ENCODE assay signal across 8 cellular contexts in genomic region chr22:29306175-29306829, GRCh38. TPM values are rescaled to one million over a fixed set of nuclear protein-coding genes. Genes with fewer than 3 reads are reported as not detected.
DNase-seq lines count a peak whose midpoint lies in the region; ATAC-seq and TF ChIP-seq lines count a peak whose summit lies in the region.

TSS of gene GAS2L1 (plus strand) at chr22:29306650. CDS start at chr22:29308106, 1,456 bp downstream.

- 0 to 1% (median 0%) methylated on average over 19 to 40 of the region's 40 CpGs for WGBS in heart left ventricle, 4 donors

- no peaks in the 10 kb centered on the region for H3K9me3 ChIP-seq in Caco-2
- no peaks in the 10 kb centered on the region for H3K9me3 ChIP-seq in heart left ventricle

- H3K36me3 Mint-ChIP-seq in Caco-2 (ENCODE audit: insufficient read depth, unreplicated experiment) (peaks cover 24% of the 10 kb centered on the region), osteocyte (ENCODE audit: unreplicated experiment) (peaks cover 2% of the 10 kb centered on the region)

- no peaks in the 10 kb centered on the region for H3K9me3 Mint-ChIP-seq in Caco-2 (ENCODE audit: unreplicated experiment)
- no peaks in the 10 kb centered on the region for H3K9me3 Mint-ChIP-seq in osteocyte (ENCODE audit: unreplicated experiment)

- H3K4me3 Mint-ChIP-seq in Caco-2 (ENCODE audit: unreplicated experiment) (peak within 1 kb of the TSS; percentile 90), osteocyte (ENCODE audit: unreplicated experiment) (peak within 1 kb of the TSS; percentile 84)

- H3K4me3 ChIP-seq in Caco-2 (ENCODE audit: low read depth, low read length) (peak within 1 kb of the TSS; percentile 82), heart left ventricle (peak within 1 kb of the TSS; percentile 63 to 98 (median 85))

- peak; percentile 73 to 78 for TF ChIP-seq CTCF in Caco-2 (IDR thresholded peaks at IDR 0.05; ENCODE audit: insufficient read depth in 1 of 2, low read depth in 1 of 2, low read length in 1 of 2, severe bottlenecking in 1 of 2, unreplicated experiment in 1 of 2)
- peak; percentile 65 to 89 (median 78) for TF ChIP-seq CTCF in heart left ventricle (IDR thresholded peaks at IDR 0.05)
- peak; percentile 65 for TF ChIP-seq CTCF in osteocyte (IDR thresholded peaks at IDR 0.05)

- H3K27me3 ChIP-seq in Caco-2 (replicated peaks; ENCODE audit: control insufficient read depth, insufficient read depth, low read length) (no peaks in the 10 kb centered on the region), heart left ventricle (no peaks in the 10 kb centered on the region)

- POLR2A ChIA-PET in Caco-2 (lab: Charles Lee) = interaction anchor here (0.5 to 0.7 kb wide), 2 partner anchors 9 to 488 kb away, joined by 3 read pairs; partner anchors contain the start of gene RASL10A

- H3K36me3 ChIP-seq in Caco-2 (ENCODE audit: control insufficient read depth, insufficient read depth, low read length) = 0 out of 2 replicates have a peak, but pooled peaks cover 1% of the 10 kb centered on the region
- H3K36me3 ChIP-seq in heart left ventricle = peaks cover 0 to 3% (median 0%) of the 10 kb centered on the region in 9 donors

- H3K4me1 Mint-ChIP-seq in Caco-2 (ENCODE audit: low read depth, unreplicated experiment) = no peaks in the 10 kb centered on the region
- H3K4me1 Mint-ChIP-seq in osteocyte (ENCODE audit: unreplicated experiment) = peaks cover 57% of the 10 kb centered on the region

- H3K27ac Mint-ChIP-seq in Caco-2 (ENCODE audit: unreplicated experiment) (peak within 1 kb of the TSS; percentile 79), osteocyte (ENCODE audit: unreplicated experiment) (peak within 1 kb of the TSS; percentile 85)

- intact Hi-C loops in Caco-2 (cut with micrococcal nuclease; ENCODE audit: unreplicated experiment) (loop anchor here (10.0 kb wide), 1 partner anchor 218 kb away; no protein-coding TSS in a partner anchor), heart left ventricle (cut with DNase I) (loop anchor here in 9 of 10 donors (1.0 to 5.0 kb wide), 10 partner anchors 36 to 1016 kb away; partner anchors contain the start of genes EWSR1 (in 3 of the 9) and RHBDD3 (in 1 of the 9))

- BruUV-seq in Caco-2 (replicated peaks; lab: Mats Ljungman, UMichigan) = no TSS peak

- peak; percentile 66 to 80 (median 68) for ATAC-seq in heart left ventricle
- ATAC-seq in HG03521 (IDR thresholded peaks at IDR 0.05; ENCODE audit: unreplicated experiment) = no peak
- ATAC-seq in GM18511 (IDR thresholded peaks at IDR 0.05; ENCODE audit: unreplicated experiment) = no peak

- H3K27ac ChIP-seq in heart left ventricle = peak within 1 kb of the TSS; percentile 86 to 95 (median 89)

- H3K27me3 Mint-ChIP-seq in Caco-2 (ENCODE audit: insufficient read depth, unreplicated experiment) (no peaks in the 10 kb centered on the region), osteocyte (ENCODE audit: unreplicated experiment) (no peaks in the 10 kb centered on the region)

- peaks cover 22% of the 10 kb centered on the region for H3K4me1 ChIP-seq in Caco-2
- peaks cover 7 to 64% (median 48%) of the 10 kb centered on the region in 12 donors for H3K4me1 ChIP-seq in heart left ventricle

- peak; percentile 86 to 92 for DNase-seq in Caco-2
- DNase-seq in HS-27A (ENCODE audit: low read depth) = peak; percentile 48
- peak; percentile 84 for DNase-seq in RKO (ENCODE audit: low spot score)
- peak in 45 of 56 donors; percentile 31 to 81 (median 61) for DNase-seq in amygdala (lab: John Stamatoyannopoulos, UW)
- DNase-seq in heart left ventricle = peak; percentile 90 to 93 (median 91)
- peak; percentile 95 for DNase-seq in osteocyte (ENCODE audit: extremely low spot score, unreplicated experiment)

- TF ChIP-seq POLR2A in heart left ventricle (IDR thresholded peaks at IDR 0.05) = no peak

- CTCF ChIA-PET in Caco-2 (lab: Charles Lee) = interaction anchor here (0.7 to 2.4 kb wide), 4 partner anchors 15 to 1315 kb away, joined by 3 to 17 read pairs (median 5); no protein-coding TSS in a partner anchor

RNA-seq across cellular contexts. Expression of gene GAS2L1, which starts in this region (rescaled TPM):
- total RNA-seq in Caco-2 (2022) (20.4 and 21.1 TPM in 2 replicates), heart left ventricle (10 to 100 TPM; 12.0 to 46.6 (median 16.8) TPM), osteocyte (21.6 and 22.3 TPM in 2 replicates)
- polyA plus RNA-seq in heart left ventricle = 10 to 100 TPM; 18.0 to 48.3 TPM

Comparison
In these comparisons a context has a peak if more than half of its experiments do, and no peak if none do; other contexts are left out.
1. ATAC-seq: peak in heart left ventricle (4 of 4); none in HG03521 (single experiment) and GM18511 (single experiment).
2. Peak in every context shown above with its lines, with median percentiles within 50 percentile points of each other: DNase-seq and CTCF ChIP-seq.